ENCODE assay signal across 11 cellular contexts in the genomic region with DNA sequence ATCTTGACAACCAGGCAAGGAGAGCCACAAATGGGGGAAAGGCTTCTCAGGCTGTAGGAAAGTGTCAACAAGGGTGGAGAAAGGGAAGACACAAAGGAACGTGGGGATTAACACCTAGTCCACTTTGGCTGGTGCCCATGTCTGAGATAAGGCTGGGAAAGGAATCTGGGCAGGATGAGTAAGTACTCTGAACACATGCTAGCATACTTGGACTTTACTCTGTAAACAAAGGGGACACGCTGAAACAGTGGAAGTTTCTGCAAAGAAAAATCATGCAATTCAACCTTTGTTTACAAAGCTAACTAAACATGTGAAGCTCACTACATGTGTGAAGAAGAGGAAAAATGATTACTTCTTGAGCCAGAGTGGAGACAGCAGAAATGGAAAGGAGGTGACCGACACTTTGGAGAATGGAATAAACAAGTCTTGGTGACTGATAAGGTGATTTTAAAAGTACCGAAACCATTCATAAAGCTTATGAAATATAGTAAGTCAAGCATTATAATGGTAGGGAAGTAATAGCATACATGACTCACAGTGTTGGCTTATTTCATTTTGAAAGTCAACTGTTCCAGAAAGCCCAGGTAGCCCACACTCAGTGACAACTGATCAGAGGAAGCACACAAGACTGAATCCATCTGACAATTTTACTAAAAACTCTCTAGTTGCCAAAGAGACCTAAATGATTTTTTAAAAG. TPM values are rescaled to one million over a fixed set of nuclear protein-coding genes. Genes with fewer than 3 reads are reported as not detected.
DNase-seq lines count a peak whose midpoint lies in the region; ATAC-seq and TF ChIP-seq lines count a peak whose summit lies in the region.
"Had no signal": no experiment of that assay in that cellular context is flagged by ENCODE, and none has a peak within 500 bp of the region (broad histone marks: within the 10 kb centered on the region; RNA-seq: fewer than 3 reads in every experiment).

No MANE protein-coding gene starts in this region.

- no peaks in the 10 kb centered on the region for H3K9me3 ChIP-seq in heart left ventricle
- no peaks in the 10 kb centered on the region for H3K9me3 ChIP-seq in endocrine pancreas (ENCODE audit: control insufficient read depth, low read length)

- H3K27ac Mint-ChIP-seq in type B pancreatic cell (peak overlapping the region; percentile 20), nephron progenitor cell (no peak overlapping the region)
- H3K27ac Mint-ChIP-seq: activated naive CD4-positive, alpha-beta T cell treated with anti-CD3 and anti-CD28 coated beads, Interleukin-2, amount 50 U/mL, for 24 hours; B cell had no signal

- H3K4me3 Mint-ChIP-seq in type B pancreatic cell (no peak overlapping the region), nephron progenitor cell (no peak overlapping the region)
- H3K4me3 Mint-ChIP-seq: activated naive CD4-positive, alpha-beta T cell treated with anti-CD3 and anti-CD28 coated beads, Interleukin-2, amount 50 U/mL, for 24 hours; B cell had no signal

- TF ChIP-seq POLR2A in heart left ventricle (IDR thresholded peaks at IDR 0.05) = no peak

- no peak for DNase-seq in Right ventricle myocardium superior
- DNase-seq in heart left ventricle = no peak
- DNase-seq in type B pancreatic cell (ENCODE audit: extremely low spot score, unreplicated experiment) = no peak
- DNase-seq in inferior parietal cortex (ENCODE audit: extremely low spot score) = no peak
- DNase-seq in nephron progenitor cell = no peak
- DNase-seq in hippocampal formation (lab: John Stamatoyannopoulos, UW) = no peak
- DNase-seq: NCI-H510A treated with DMSO at 0.1 percent for 48 hours had no signal

- H3K36me3 ChIP-seq in heart left ventricle (no peaks in the 10 kb centered on the region), endocrine pancreas (ENCODE audit: control insufficient read depth, insufficient read depth, low read length) (no peaks in the 10 kb centered on the region)

- intact Hi-C loops in Right ventricle myocardium superior (cut with DNase I) (no loop called here), heart left ventricle (cut with DNase I) (no loop called here)

- ATAC-seq in Right ventricle myocardium superior (ENCODE audit: poor library complexity) (peak; percentile 72), heart left ventricle (no peak), HG03039 (IDR thresholded peaks at IDR 0.05; ENCODE audit: unreplicated experiment) (peak; percentile 54)

- no peak overlapping the region for H3K9ac ChIP-seq in endocrine pancreas (ENCODE audit: control insufficient read depth, insufficient read depth, low read length)

- H3K36me3 Mint-ChIP-seq in type B pancreatic cell (no peaks in the 10 kb centered on the region), nephron progenitor cell (ENCODE audit: low read depth) (peaks cover 16% of the 10 kb centered on the region)

- H3K9me3 Mint-ChIP-seq in type B pancreatic cell = no peaks in the 10 kb centered on the region
- peaks cover 7% of the 10 kb centered on the region for H3K9me3 Mint-ChIP-seq in nephron progenitor cell
- H3K9me3 Mint-ChIP-seq: activated naive CD4-positive, alpha-beta T cell treated with anti-CD3 and anti-CD28 coated beads, Interleukin-2, amount 50 U/mL, for 24 hours had no signal

- no peaks in the 10 kb centered on the region for H3K4me1 Mint-ChIP-seq in type B pancreatic cell (ENCODE audit: unreplicated experiment)
- H3K4me1 Mint-ChIP-seq in nephron progenitor cell = peaks cover 21% of the 10 kb centered on the region
- H3K4me1 Mint-ChIP-seq: B cell had no signal

- H3K27me3 Mint-ChIP-seq in type B pancreatic cell (no peaks in the 10 kb centered on the region), nephron progenitor cell (ENCODE audit: low read depth, poor library complexity) (no peaks in the 10 kb centered on the region)
- H3K27me3 Mint-ChIP-seq: activated naive CD4-positive, alpha-beta T cell treated with anti-CD3 and anti-CD28 coated beads, Interleukin-2, amount 50 U/mL, for 24 hours; B cell had no signal

- 66 to 73% (median 68%) methylated on average over 4 of the region's 4 CpGs for WGBS in heart left ventricle, 4 donors

- H3K4me1 ChIP-seq in heart left ventricle (peaks cover 0 to 20% (median 0%) of the 10 kb centered on the region in 12 donors), endocrine pancreas (ENCODE audit: control insufficient read depth, insufficient read depth, low read length) (peaks cover 23% of the 10 kb centered on the region)

- H3K4me3 ChIP-seq in heart left ventricle (no peak overlapping the region), endocrine pancreas (ENCODE audit: control insufficient read depth, insufficient read depth, low read length) (peak overlapping the region; percentile 47)

- no peak for TF ChIP-seq CTCF in heart left ventricle (IDR thresholded peaks at IDR 0.05)
- TF ChIP-seq CTCF in type B pancreatic cell (conservative IDR thresholded peaks at IDR 0.05) = no peak
- TF ChIP-seq CTCF in nephron progenitor cell (IDR thresholded peaks at IDR 0.05) = no peak

- no peak overlapping the region for H3K27ac ChIP-seq in heart left ventricle

- H3K27me3 ChIP-seq in heart left ventricle (no peaks in the 10 kb centered on the region), endocrine pancreas (ENCODE audit: control insufficient read depth, insufficient read depth, low read length) (no peaks in the 10 kb centered on the region)

RNA-seq across cellular contexts. Expression of a gene that starts 13.2 kb away (rescaled TPM):
- total RNA-seq in Right ventricle myocardium superior (10.7 TPM), heart left ventricle (10 to 100 TPM in 1 of 9 donors, 1 to 10 TPM in 8; 2.9 to 15.1 (median 5.5) TPM), type B pancreatic cell (ENCODE audit: low replicate concordance) (3.0 and 3.2 TPM in 2 replicates)
- polyA plus RNA-seq in heart left ventricle = 1 to 10 TPM; 3.1 to 4.5 TPM

Comparison
In these comparisons a context has a peak if more than half of its experiments do, and no peak if none do; other contexts are left out.
1. ATAC-seq: peak in Right ventricle myocardium superior (single experiment) and HG03039 (single experiment); none in heart left ventricle (0 of 4).